1 cellular context compared by ENCODE assay signal in genomic region chr18:74326238-74326637, GRCh38.
TF ChIP-seq lines count a peak whose summit lies in the region.

No MANE protein-coding gene starts in this region.

TF ChIP-seq in HepG2, 621 proteins besides CTCF, POLR2A, EP300 and RAD21:
- no peak for TF ChIP-seq HIVEP1 (CRISPR knock-in tag; IDR thresholded peaks at IDR 0.05)
- TF ChIP-seq MTA1 (CRISPR knock-in tag; IDR thresholded peaks at IDR 0.05; ENCODE audit: borderline replicate concordance), result no peak
- no peak for TF ChIP-seq IRX3 (CRISPR knock-in tag; IDR thresholded peaks at IDR 0.05; ENCODE audit: borderline replicate concordance, low read depth)
- TF ChIP-seq ZNF839 (CRISPR knock-in tag; IDR thresholded peaks at IDR 0.05; ENCODE audit: borderline replicate concordance), result no peak
